ENCODE assay signal across 10 cellular contexts in genomic region chrX:46844913-46845312, GRCh38.
"Had no signal": no experiment of that assay in that cellular context is flagged by ENCODE, and none has a peak within 500 bp of the region (broad histone marks: within the 10 kb centered on the region; RNA-seq: fewer than 3 reads in every experiment).

No MANE protein-coding gene starts in this region.

- DNase-seq: GM23248, GOT3, H9, HCEC 1CT, IMR-90, KG1 had no signal

- H3K27ac ChIP-seq: GM23248, HL-60 had no signal

- H3K27ac Mint-ChIP-seq: H9 had no signal

- H3K4me3 ChIP-seq: GM23248, K562 had no signal

- H3K4me3 Mint-ChIP-seq: H9 had no signal

- H3K4me1 Mint-ChIP-seq: H9 had no signal

- FAIRE-seq: H54, HTR-8/SVneo, K562 had no signal

- H2AFZ ChIP-seq: GM23248 had no signal

- ATAC-seq: K562 had no signal

- H3K9ac ChIP-seq: GM23248 had no signal
